ENCODE assay signal across 12 cellular contexts in the genomic region with DNA sequence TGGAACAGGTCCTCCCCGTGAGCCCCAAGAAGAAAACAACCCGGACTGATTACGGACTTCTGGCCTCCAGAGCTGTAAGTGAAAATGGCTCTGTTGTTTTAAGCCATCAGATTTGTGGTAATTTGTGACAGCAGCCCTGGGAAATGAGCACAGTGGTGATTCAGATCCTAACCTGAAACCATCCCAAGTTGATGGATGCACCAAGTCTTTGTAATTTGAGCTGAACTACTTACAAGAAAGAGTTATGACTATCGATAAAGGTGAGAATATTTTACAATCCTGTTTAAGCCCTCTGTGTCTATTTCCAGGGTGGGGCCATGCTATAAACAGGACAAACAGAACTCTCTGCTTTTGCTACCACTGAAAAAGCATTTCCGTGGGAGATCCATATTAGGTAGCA.
"Had no signal": no experiment of that assay in that cellular context is flagged by ENCODE, and none has a peak within 500 bp of the region (broad histone marks: within the 10 kb centered on the region; RNA-seq: fewer than 3 reads in every experiment).

No MANE protein-coding gene starts in this region.

- H3K4me3 ChIP-seq: dorsolateral prefrontal cortex, esophagus muscularis mucosa had no signal

- H3K4me1 ChIP-seq: parathyroid adenoma had no signal

- H3K27ac ChIP-seq: dorsolateral prefrontal cortex, esophagus muscularis mucosa, parathyroid adenoma had no signal

- H3K79me2 ChIP-seq: parathyroid adenoma had no signal

- H3K9me3 ChIP-seq: esophagus muscularis mucosa had no signal

- H2AFZ ChIP-seq: parathyroid adenoma had no signal

- H3K9ac ChIP-seq: parathyroid adenoma had no signal

- H3K36me3 ChIP-seq: esophagus muscularis mucosa had no signal

- DNase-seq: activated CD4-positive, alpha-beta T cell treated with anti-CD3 and anti-CD28 coated beads, Interleukin-2, amount 50 U/mL, for 1 hour; activated CD8-positive, alpha-beta memory T cell treated with anti-CD3 and anti-CD28 coated beads for 24 hours; activated gamma-delta T cell treated with Interleukin-2 at 50 U/mL for 16 hours; dorsolateral prefrontal cortex; endodermal cell; kidney glomerular epithelial cell; naive B cell; retina; stimulated activated CD4-positive, alpha-beta T cell treated with anti-CD3 and anti-CD28 coated beads, Interleukin-12 subunit alpha, Interleukin-12 subunit beta, amount 100 ng/mL, for 4 hours had no signal

- ATAC-seq: stimulated activated effector memory CD8-positive, alpha-beta T cell treated with anti-CD3 and anti-CD28 coated beads, Interleukin-12 subunit alpha, Interleukin-12 subunit beta, amount 100 ng/mL, for 72 hours had no signal
